28 cellular contexts compared by ENCODE assay signal in genomic region chr10:96538683-96539082, GRCh38. TPM values are rescaled to one million over a fixed set of nuclear protein-coding genes. Genes with fewer than 3 reads are reported as not detected.
"Had no signal": no experiment of that assay in that cellular context is flagged by ENCODE, and none has a peak within 500 bp of the region (broad histone marks: within the 10 kb centered on the region; RNA-seq: fewer than 3 reads in every experiment).

No MANE protein-coding gene starts in this region.

- H3K4me3 ChIP-seq: pancreas, prostate gland, right lobe of liver, sigmoid colon, smooth muscle cell, spleen, suprapubic skin, testis, tibial artery, transverse colon, upper lobe of right lung, uterus had no signal

- H3K36me3 ChIP-seq: prostate gland, uterus had no signal

- H3K9me3 ChIP-seq: neutrophil, pancreas, prostate gland, right lobe of liver, sigmoid colon, spleen, suprapubic skin, testis, tibial artery, transverse colon, upper lobe of right lung, uterus had no signal

- H3K27me3 ChIP-seq: neutrophil, pancreas, right lobe of liver, sigmoid colon, spleen, suprapubic skin, testis, tibial artery, transverse colon, upper lobe of right lung, uterus had no signal

- H3K27ac ChIP-seq: neutrophil, pancreas, prostate gland, right lobe of liver, sigmoid colon, spleen, suprapubic skin, testis, tibial artery, transverse colon, upper lobe of right lung, uterus had no signal

- H3K4me1 ChIP-seq: pancreas, right lobe of liver, suprapubic skin, testis, tibial artery, upper lobe of right lung, uterus had no signal

- DNase-seq: naive thymus-derived CD8-positive, alpha-beta T cell; nephron progenitor cell; nucleus accumbens; pancreas; right cardiac atrium; right lobe of liver; sigmoid colon; spleen; stimulated activated CD4-positive, alpha-beta T cell treated with anti-CD3 and anti-CD28 coated beads, Interleukin-12 subunit alpha, Interleukin-12 subunit beta, amount 100 ng/mL, for 4 hours; stimulated activated CD4-positive, alpha-beta T cell treated with anti-CD3 and anti-CD28 coated beads, Interleukin-1b, Interleukin-23, amount 100 ng/mL, for 48 hours; stimulated activated CD4-positive, alpha-beta T cell treated with anti-CD3 and anti-CD28 coated beads, Interleukin-4, amount 100 ng/mL, for 1 hour; stimulated activated CD4-positive, alpha-beta T cell treated with anti-CD3 and anti-CD28 coated beads, Interleukin-4, amount 100 ng/mL, for 4 hours; stimulated activated CD8-positive, alpha-beta memory T cell treated with anti-CD3 and anti-CD28 coated beads, Interleukin-4, amount 100 ng/mL, for 48 hours; stimulated activated naive CD4-positive, alpha-beta T cell; stimulated activated naive CD8-positive, alpha-beta T cell treated with anti-CD3 and anti-CD28 coated beads, Interleukin-15, amount 100 ng/mL, for 72 hours; stimulated activated naive CD8-positive, alpha-beta T cell treated with anti-CD3 and anti-CD28 coated beads, Interleukin-15, Interleukin-2, amounts not matched to agents 100 U/mL and 50 U/mL, for 24 hours; substantia nigra; testis; tibial artery; transverse colon; upper lobe of right lung; uterus had no signal

- ATAC-seq: naive thymus-derived CD8-positive, alpha-beta T cell; natural killer cell treated with Interleukin-12 subunit alpha and Interleukin-12 subunit beta and Interleukin-15 and Interleukin-18, amount 100 ng/mL, for 72 hours; pancreas; right cardiac atrium; right lobe of liver; stimulated activated memory B cell treated with anti-CD40 and anti-IgM and Interleukin-4, amounts not matched to agents 10 μg/mL and 1 μg/mL and 100 μg/mL, for 72 hours; stimulated activated naive CD8-positive, alpha-beta T cell treated with anti-CD3 and anti-CD28 coated beads, Interleukin-15, amount 100 ng/mL, for 72 hours; stimulated activated naive CD8-positive, alpha-beta T cell treated with anti-CD3 and anti-CD28 coated beads, Interleukin-15, Interleukin-2, amounts not matched to agents 100 U/mL and 50 U/mL, for 24 hours; upper lobe of right lung had no signal

RNA-seq across cellular contexts. Expression of gene TLL2, which starts 25.0 kb away (rescaled TPM):
- polyA plus RNA-seq: naive thymus-derived CD8-positive, alpha-beta T cell; smooth muscle cell had no signal
